Comparison of ENCODE assay signal across 1 cellular context in the genomic region with DNA sequence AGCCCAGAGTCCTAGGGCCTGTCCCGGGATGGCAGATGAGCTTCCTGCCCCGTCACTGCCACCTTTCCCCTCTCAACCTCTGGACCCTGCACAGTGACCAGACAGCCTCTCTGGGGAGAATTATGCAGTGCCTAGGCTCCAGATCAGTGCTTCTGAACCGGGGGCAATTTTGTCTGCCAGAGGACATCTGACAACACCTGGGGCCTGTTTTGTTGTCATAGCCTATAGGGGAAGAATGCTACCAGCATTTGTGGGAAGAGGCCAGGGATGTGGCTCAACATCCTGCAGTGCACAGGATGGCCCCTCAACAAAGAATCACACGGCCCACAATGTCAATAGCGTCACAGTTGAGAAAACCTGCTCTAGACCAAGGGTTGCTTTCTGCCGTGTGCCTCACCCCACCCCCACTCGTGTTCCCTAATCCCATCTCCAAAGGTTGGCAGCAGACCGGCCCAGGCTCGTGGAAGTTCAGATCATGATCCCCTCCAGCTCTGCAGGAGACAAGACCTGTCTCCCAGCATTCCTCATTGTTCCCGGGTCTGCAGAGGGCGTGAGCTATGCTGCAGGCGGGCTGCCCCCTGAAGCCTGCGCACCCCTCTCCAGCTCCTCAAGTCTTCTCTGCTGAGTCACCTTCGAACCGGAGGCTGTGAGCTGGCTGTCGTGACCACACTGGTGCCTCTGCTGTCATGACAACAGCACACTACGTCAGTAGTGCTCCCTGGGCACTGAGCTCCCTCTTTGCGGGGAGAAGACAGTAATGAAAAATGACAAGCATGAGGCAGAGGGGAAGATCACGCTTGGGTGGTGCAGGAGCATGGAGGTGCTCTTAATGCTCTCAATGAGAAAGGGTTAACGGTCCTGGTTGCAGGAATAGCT.
A peak's percentile ranks its signal among the peaks of the same experiment; 100 is the strongest.
TF ChIP-seq lines count a peak whose summit lies in the region.

No MANE protein-coding gene starts in this region.

TF ChIP-seq in IMR-90, 13 proteins besides CTCF, POLR2A, EP300 and RAD21:
- no peak for TF ChIP-seq RFX5 (IDR thresholded peaks at IDR 0.05; ENCODE audit: low read depth, low read length)
- TF ChIP-seq CHD1 (IDR thresholded peaks at IDR 0.05; ENCODE audit: low read depth, low read length), result no peak
- peak; percentile 54; the same call in 1 of the 2 replicates for TF ChIP-seq MAZ (IDR thresholded peaks at IDR 0.05; ENCODE audit: borderline replicate concordance, low read depth, low read length)
- peak; percentile 90 for TF ChIP-seq MXI1 (IDR thresholded peaks at IDR 0.05; ENCODE audit: borderline replicate concordance, low read depth, low read length)
- peak; percentile 73 for TF ChIP-seq FOS (IDR thresholded peaks at IDR 0.05; ENCODE audit: low read depth, low read length)
- TF ChIP-seq, protein P1, sequence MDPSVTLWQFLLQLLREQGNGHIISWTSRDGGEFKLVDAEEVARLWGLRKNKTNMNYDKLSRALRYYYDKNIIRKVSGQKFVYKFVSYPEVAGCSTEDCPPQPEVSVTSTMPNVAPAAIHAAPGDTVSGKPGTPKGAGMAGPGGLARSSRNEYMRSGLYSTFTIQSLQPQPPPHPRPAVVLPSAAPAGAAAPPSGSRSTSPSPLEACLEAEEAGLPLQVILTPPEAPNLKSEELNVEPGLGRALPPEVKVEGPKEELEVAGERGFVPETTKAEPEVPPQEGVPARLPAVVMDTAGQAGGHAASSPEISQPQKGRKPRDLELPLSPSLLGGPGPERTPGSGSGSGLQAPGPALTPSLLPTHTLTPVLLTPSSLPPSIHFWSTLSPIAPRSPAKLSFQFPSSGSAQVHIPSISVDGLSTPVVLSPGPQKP (IDR thresholded peaks at IDR 0.05; ENCODE audit: borderline replicate concordance, low read depth, low read length), result no peak
- TF ChIP-seq SMC3 (IDR thresholded peaks at IDR 0.05; ENCODE audit: low read depth, low read length), result no peak
- peak; percentile 71; the same call in 1 of the 2 replicates for TF ChIP-seq BHLHE40 (IDR thresholded peaks at IDR 0.05; ENCODE audit: low read depth, low read length)
- TF ChIP-seq MAFK (IDR thresholded peaks at IDR 0.05; ENCODE audit: low read depth, low read length), result peak; percentile 16; the same call in 1 of the 2 replicates
- TF ChIP-seq, protein P2, sequence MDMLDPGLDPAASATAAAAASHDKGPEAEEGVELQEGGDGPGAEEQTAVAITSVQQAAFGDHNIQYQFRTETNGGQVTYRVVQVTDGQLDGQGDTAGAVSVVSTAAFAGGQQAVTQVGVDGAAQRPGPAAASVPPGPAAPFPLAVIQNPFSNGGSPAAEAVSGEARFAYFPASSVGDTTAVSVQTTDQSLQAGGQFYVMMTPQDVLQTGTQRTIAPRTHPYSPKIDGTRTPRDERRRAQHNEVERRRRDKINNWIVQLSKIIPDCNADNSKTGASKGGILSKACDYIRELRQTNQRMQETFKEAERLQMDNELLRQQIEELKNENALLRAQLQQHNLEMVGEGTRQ (IDR thresholded peaks at IDR 0.05; ENCODE audit: low read depth, low read length), result no peak
- TF ChIP-seq NFE2L2 (IDR thresholded peaks at IDR 0.05; ENCODE audit: low read depth, low read length), result peak; percentile 93
- TF ChIP-seq RCOR1 (IDR thresholded peaks at IDR 0.05; ENCODE audit: insufficient replicate concordance, low read length), result no peak
